ENCODE assay signal across 1 cellular context in genomic region chr6:26216015-26216885, GRCh38.
A peak's percentile ranks its signal among the peaks of the same experiment; 100 is the strongest.
TF ChIP-seq lines count a peak whose summit lies in the region.

No MANE protein-coding gene starts in this region.

TF ChIP-seq in HepG2, 621 proteins besides CTCF, POLR2A, EP300 and RAD21 (continued from another document and continues in another):
- TF ChIP-seq ZSCAN5A (CRISPR knock-in tag; IDR thresholded peaks at IDR 0.05; ENCODE audit: borderline replicate concordance) (peak; percentile 23; the same call in 1 of the 2 replicates), ZNF552 (CRISPR knock-in tag; IDR thresholded peaks at IDR 0.05; ENCODE audit: borderline replicate concordance) (peak; percentile 33; the same call in 1 of the 2 replicates), ZNF350 (CRISPR knock-in tag; IDR thresholded peaks at IDR 0.05; ENCODE audit: borderline replicate concordance, low read depth) (no peak), ZNF580 (CRISPR knock-in tag; IDR thresholded peaks at IDR 0.05; ENCODE audit: borderline replicate concordance, low read depth) (no peak), PHF20 (CRISPR knock-in tag; IDR thresholded peaks at IDR 0.05) (no peak; the same call in 1 of the 2 replicates), RERE (CRISPR knock-in tag; IDR thresholded peaks at IDR 0.05; ENCODE audit: low read depth) (peak; percentile 27; the same call in 1 of the 2 replicates), MAFF (IDR thresholded peaks at IDR 0.05; ENCODE audit: low read depth, low read length) (no peak; the same call in 1 of the 2 replicates), SMARCC2 (IDR thresholded peaks at IDR 0.05) (no peak), ZBTB8A (CRISPR knock-in tag; IDR thresholded peaks at IDR 0.05; ENCODE audit: borderline replicate concordance, low read depth) (no peak), ZNF670 (CRISPR knock-in tag; IDR thresholded peaks at IDR 0.05; ENCODE audit: borderline replicate concordance) (0 out of 2 replicates have a peak, but pooled peaks have one; percentile 66), ZBTB44 (CRISPR knock-in tag; IDR thresholded peaks at IDR 0.05) (0 out of 2 replicates have a peak, but pooled peaks have one; percentile 37), ZFP36L1 (CRISPR knock-in tag; IDR thresholded peaks at IDR 0.05) (no peak), NFE2L1 (CRISPR knock-in tag; IDR thresholded peaks at IDR 0.05; ENCODE audit: borderline replicate concordance) (no peak), FOXK1 (CRISPR knock-in tag; IDR thresholded peaks at IDR 0.05; ENCODE audit: borderline replicate concordance, low read depth) (no peak), RBM39 (IDR thresholded peaks at IDR 0.05; ENCODE audit: low read depth, low read length, poor library complexity, severe bottlenecking) (peak; percentile 20), PRMT3 (CRISPR knock-in tag; IDR thresholded peaks at IDR 0.05; ENCODE audit: borderline replicate concordance, low read depth) (0 out of 2 replicates have a peak, but pooled peaks have one; percentile 38), ZC3H4 (CRISPR knock-in tag; IDR thresholded peaks at IDR 0.05; ENCODE audit: borderline replicate concordance) (peak; percentile 98), ARNT (IDR thresholded peaks at IDR 0.05) (no peak), ZNF180 (CRISPR knock-in tag; IDR thresholded peaks at IDR 0.05; ENCODE audit: borderline replicate concordance, low read depth) (no peak), NFYB (CRISPR knock-in tag; IDR thresholded peaks at IDR 0.05) (peak; percentile 91), BRD4 (CRISPR knock-in tag; IDR thresholded peaks at IDR 0.05) (peak; percentile 67; the same call in 1 of the 2 replicates), ZNF704 (CRISPR knock-in tag; IDR thresholded peaks at IDR 0.05; ENCODE audit: borderline replicate concordance) (no peak), ZNF556 (CRISPR knock-in tag; IDR thresholded peaks at IDR 0.05; ENCODE audit: borderline replicate concordance) (no peak; the same call in 1 of the 2 replicates), KDM6A (CRISPR knock-in tag; IDR thresholded peaks at IDR 0.05; ENCODE audit: low read depth) (no peak), ZNF674 (CRISPR knock-in tag; IDR thresholded peaks at IDR 0.05; ENCODE audit: low read depth) (peak; percentile 47; the same call in 1 of the 2 replicates), SIN3B (IDR thresholded peaks at IDR 0.05; ENCODE audit: low read length) (no peak; the same call in 1 of the 2 replicates), ATAD3A (CRISPR knock-in tag; IDR thresholded peaks at IDR 0.05) (no peak), CHD4 (IDR thresholded peaks at IDR 0.05; ENCODE audit: borderline replicate concordance, low read length) (no peak; the same call in 1 of the 2 replicates), NR1H2 (CRISPR knock-in tag; IDR thresholded peaks at IDR 0.05; ENCODE audit: borderline replicate concordance, low read depth) (no peak), TCF12 (IDR thresholded peaks at IDR 0.05) (no peak), TCF12 (CRISPR knock-in tag; IDR thresholded peaks at IDR 0.05) (peak; percentile 68; the same call in 1 of the 2 replicates), MIXL1 (CRISPR knock-in tag; IDR thresholded peaks at IDR 0.05) (no peak), ZFP36L2 (CRISPR knock-in tag; IDR thresholded peaks at IDR 0.05) (no peak; the same call in 1 of the 2 replicates), NFKBIZ (CRISPR knock-in tag; IDR thresholded peaks at IDR 0.05) (no peak; the same call in none of the 2 replicates), ZNF335 (CRISPR knock-in tag; IDR thresholded peaks at IDR 0.05) (0 out of 2 replicates have a peak, but pooled peaks have one; percentile 65), ZNF652 (CRISPR knock-in tag; IDR thresholded peaks at IDR 0.05; ENCODE audit: borderline replicate concordance, low read depth) (0 out of 2 replicates have a peak, but pooled peaks have one; percentile 2), ZNF768 (CRISPR knock-in tag; IDR thresholded peaks at IDR 0.05) (peak; percentile 52; the same call in 1 of the 2 replicates), KMT2A (CRISPR knock-in tag; IDR thresholded peaks at IDR 0.05) (no peak; the same call in 1 of the 2 replicates), EEA1 (CRISPR knock-in tag; IDR thresholded peaks at IDR 0.05; ENCODE audit: borderline replicate concordance) (no peak), ZNF333 (CRISPR knock-in tag; IDR thresholded peaks at IDR 0.05; ENCODE audit: borderline replicate concordance) (peak; percentile 15; the same call in 1 of the 2 replicates), ZNF589 (CRISPR knock-in tag; conservative IDR thresholded peaks at IDR 0.05) (peak; percentile 73; the same call in 1 of the 2 replicates), ZNF34 (CRISPR knock-in tag; IDR thresholded peaks at IDR 0.05; ENCODE audit: borderline replicate concordance) (no peak), TOPORS (CRISPR knock-in tag; IDR thresholded peaks at IDR 0.05) (no peak), MBNL3 (CRISPR knock-in tag; conservative IDR thresholded peaks at IDR 0.05) (no peak), NR2F2 (IDR thresholded peaks at IDR 0.05; ENCODE audit: borderline replicate concordance, low read depth) (peak; percentile 62; the same call in 1 of the 2 replicates), ZFP37 (CRISPR knock-in tag; IDR thresholded peaks at IDR 0.05; ENCODE audit: borderline replicate concordance) (no peak), ZNF83 (CRISPR knock-in tag; IDR thresholded peaks at IDR 0.05; ENCODE audit: borderline replicate concordance) (no peak), CEBPB (IDR thresholded peaks at IDR 0.05; ENCODE audit: borderline replicate concordance, low read depth, low read length) (peak; percentile 92), SIN3A (IDR thresholded peaks at IDR 0.05; ENCODE audit: borderline replicate concordance, low read depth, low read length) (peak; percentile 73; the same call in 1 of the 2 replicates), E2F1 (CRISPR knock-in tag; IDR thresholded peaks at IDR 0.05) (no peak; the same call in none of the 2 replicates), ZMYM2 (CRISPR knock-in tag; IDR thresholded peaks at IDR 0.05) (no peak), SAP130 (CRISPR knock-in tag; IDR thresholded peaks at IDR 0.05; ENCODE audit: low read depth) (peak; percentile 90), HNRNPLL (IDR thresholded peaks at IDR 0.05; ENCODE audit: low read depth, low read length, poor library complexity, severe bottlenecking) (no peak), ELK4 (CRISPR knock-in tag; IDR thresholded peaks at IDR 0.05; ENCODE audit: borderline replicate concordance) (no peak), ZBTB33 (CRISPR knock-in tag; IDR thresholded peaks at IDR 0.05) (peak; percentile 24; the same call in 1 of the 2 replicates), JUN (CRISPR knock-in tag; IDR thresholded peaks at IDR 0.05) (no peak), ZEB1 (IDR thresholded peaks at IDR 0.05; ENCODE audit: insufficient replicate concordance, low read depth) (peak; percentile 59), SETDB1 (CRISPR knock-in tag; IDR thresholded peaks at IDR 0.05; ENCODE audit: borderline replicate concordance) (no peak), ELF4 (CRISPR knock-in tag; IDR thresholded peaks at IDR 0.05; ENCODE audit: borderline replicate concordance) (no peak)
